22 cellular contexts compared by ENCODE assay signal in the genomic region with DNA sequence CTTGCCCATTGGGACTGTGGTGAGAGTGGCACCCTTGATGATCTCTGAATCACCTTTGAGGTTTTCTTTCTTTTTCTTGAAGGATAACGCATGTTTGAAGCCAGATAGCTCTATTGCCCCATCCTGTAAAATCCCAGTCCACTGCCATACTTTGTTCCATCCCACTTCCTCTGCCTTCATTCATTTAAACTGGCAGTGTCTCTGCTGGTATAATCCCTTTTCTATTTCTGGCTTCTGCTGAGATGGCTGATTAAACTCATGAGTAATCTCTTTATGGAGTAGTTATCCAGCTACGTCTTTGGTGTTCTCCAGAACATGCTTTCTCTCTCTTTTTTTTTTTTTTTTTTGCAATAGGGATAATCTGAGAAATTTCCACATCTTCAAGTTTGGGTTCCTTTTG.
DNase-seq lines count a peak whose midpoint lies in the region; ATAC-seq, FAIRE-seq and TF ChIP-seq lines count a peak whose summit lies in the region.
"Had no signal": no experiment of that assay in that cellular context is flagged by ENCODE, and none has a peak within 500 bp of the region (broad histone marks: within the 10 kb centered on the region; RNA-seq: fewer than 3 reads in every experiment).

No MANE protein-coding gene starts in this region.

- H3K4me1 Mint-ChIP-seq in activated CD8-positive, alpha-beta T cell treated with anti-CD3 and anti-CD28 coated beads, Interleukin-2, amount 10 ng/mL, durations not matched to agents 7 days and 5 days (ENCODE audit: low read depth) = no peaks in the 10 kb centered on the region
- H3K4me1 Mint-ChIP-seq in stimulated activated memory B cell treated with anti-CD40 and anti-IgM and Interleukin-4, amounts not matched to agents 10 μg/mL and 1 μg/mL and 100 μg/mL, for 72 hours = no peaks in the 10 kb centered on the region
- H3K4me1 Mint-ChIP-seq: IgD-negative memory B cell had no signal

- DNase-seq in NCI-H82 (lab: John Stamatoyannopoulos, UW) = peak; percentile 0
- DNase-seq in NCI-H82 treated with DMSO at 0.1 percent for 48 hours (lab: John Stamatoyannopoulos, UW; ENCODE audit: unreplicated experiment) = no peak
- peak; percentile 43 for DNase-seq in amniotic epithelial cell (ENCODE audit: low read depth)
- peak; percentile 9 for DNase-seq in iris pigment epithelial cell (ENCODE audit: low read depth)
- DNase-seq in GM12891 (ENCODE audit: insufficient read length, low spot score) = no peak
- no peak for DNase-seq in activated CD8-positive, alpha-beta T cell treated with anti-CD3 and anti-CD28 coated beads, Interleukin-2, amount 10 ng/mL, durations not matched to agents 7 days and 5 days
- DNase-seq in occipital lobe (lab: John Stamatoyannopoulos, UW) = no peak
- DNase-seq: Caco-2; CD4-positive, alpha-beta T cell; GDM1; Karpas-422; MM.1S; NCI-H1092 treated with DMSO at 0.1 percent for 48 hours; NCI-H146; NCI-H2081; NCI-H2171 treated with DMSO at 0.1 percent for 48 hours; NCI-H510A treated with DMSO at 0.1 percent for 48 hours; NCI-H774; PC-9 had no signal

- FAIRE-seq in GM12891 (lab: Jason Lieb, UNC) = no peak
- FAIRE-seq: HTR-8/SVneo had no signal

- peaks cover 4% of the 10 kb centered on the region for H3K9me3 Mint-ChIP-seq in activated CD8-positive, alpha-beta T cell treated with anti-CD3 and anti-CD28 coated beads, Interleukin-2, amount 10 ng/mL, durations not matched to agents 7 days and 5 days (ENCODE audit: insufficient read depth)
- no peaks in the 10 kb centered on the region for H3K9me3 Mint-ChIP-seq in stimulated activated memory B cell treated with anti-CD40 and anti-IgM and Interleukin-4, amounts not matched to agents 10 μg/mL and 1 μg/mL and 100 μg/mL, for 72 hours

- no peak for TF ChIP-seq POLR2A in GM12891 (IDR thresholded peaks at IDR 0.05; ENCODE audit: low read depth, low read length)

- no peak overlapping the region for H3K4me3 Mint-ChIP-seq in activated CD8-positive, alpha-beta T cell treated with anti-CD3 and anti-CD28 coated beads, Interleukin-2, amount 10 ng/mL, durations not matched to agents 7 days and 5 days
- no peak overlapping the region for H3K4me3 Mint-ChIP-seq in stimulated activated memory B cell treated with anti-CD40 and anti-IgM and Interleukin-4, amounts not matched to agents 10 μg/mL and 1 μg/mL and 100 μg/mL, for 72 hours
- H3K4me3 Mint-ChIP-seq: CD4-positive, alpha-beta T cell; IgD-negative memory B cell had no signal

- H3K27ac Mint-ChIP-seq in activated CD8-positive, alpha-beta T cell treated with anti-CD3 and anti-CD28 coated beads, Interleukin-2, amount 10 ng/mL, durations not matched to agents 7 days and 5 days = no peak overlapping the region
- no peak overlapping the region for H3K27ac Mint-ChIP-seq in stimulated activated memory B cell treated with anti-CD40 and anti-IgM and Interleukin-4, amounts not matched to agents 10 μg/mL and 1 μg/mL and 100 μg/mL, for 72 hours
- H3K27ac Mint-ChIP-seq: CD4-positive, alpha-beta T cell; IgD-negative memory B cell had no signal

- POLR2A ChIA-PET in activated CD8-positive, alpha-beta T cell treated with anti-CD3 and anti-CD28 coated beads, Interleukin-2, amount 10 ng/mL, durations not matched to agents 7 days and 5 days (lab: Charles Lee) = no interaction called here

- no peaks in the 10 kb centered on the region for H3K27me3 Mint-ChIP-seq in activated CD8-positive, alpha-beta T cell treated with anti-CD3 and anti-CD28 coated beads, Interleukin-2, amount 10 ng/mL, durations not matched to agents 7 days and 5 days (ENCODE audit: low read depth)
- no peaks in the 10 kb centered on the region for H3K27me3 Mint-ChIP-seq in stimulated activated memory B cell treated with anti-CD40 and anti-IgM and Interleukin-4, amounts not matched to agents 10 μg/mL and 1 μg/mL and 100 μg/mL, for 72 hours
- H3K27me3 Mint-ChIP-seq: CD4-positive, alpha-beta T cell had no signal

- ATAC-seq in activated CD8-positive, alpha-beta T cell treated with anti-CD3 and anti-CD28 coated beads, Interleukin-2, amount 10 ng/mL, durations not matched to agents 7 days and 5 days = no peak
- ATAC-seq in stimulated activated memory B cell treated with anti-CD40 and anti-IgM and Interleukin-4, amounts not matched to agents 10 μg/mL and 1 μg/mL and 100 μg/mL, for 72 hours = no peak

- H3K36me3 Mint-ChIP-seq in activated CD8-positive, alpha-beta T cell treated with anti-CD3 and anti-CD28 coated beads, Interleukin-2, amount 10 ng/mL, durations not matched to agents 7 days and 5 days (ENCODE audit: low read depth) = no peaks in the 10 kb centered on the region
- no peaks in the 10 kb centered on the region for H3K36me3 Mint-ChIP-seq in stimulated activated memory B cell treated with anti-CD40 and anti-IgM and Interleukin-4, amounts not matched to agents 10 μg/mL and 1 μg/mL and 100 μg/mL, for 72 hours
- H3K36me3 Mint-ChIP-seq: IgD-negative memory B cell had no signal

- CTCF ChIA-PET in activated CD8-positive, alpha-beta T cell treated with anti-CD3 and anti-CD28 coated beads, Interleukin-2, amount 10 ng/mL, durations not matched to agents 7 days and 5 days (lab: Charles Lee) = no interaction called here

TF ChIP-seq in GM12891, 5 proteins besides CTCF, POLR2A, EP300 and RAD21:
- TF ChIP-seq POLR2AphosphoS5 (IDR thresholded peaks at IDR 0.05; ENCODE audit: low read depth, low read length) = no peak
- TF ChIP-seq TAF1 (IDR thresholded peaks at IDR 0.05; ENCODE audit: low read depth, low read length) = no peak
- no peak for TF ChIP-seq PAX5 (IDR thresholded peaks at IDR 0.05; ENCODE audit: insufficient read depth, low read length, severe bottlenecking)
- TF ChIP-seq SPI1 (IDR thresholded peaks at IDR 0.05; ENCODE audit: low read depth, low read length) = no peak
- no peak for TF ChIP-seq POU2F2 (IDR thresholded peaks at IDR 0.05; ENCODE audit: low read depth, low read length)

Comparison
In these comparisons a context has a peak if more than half of its experiments do, and no peak if none do; other contexts are left out.
1. DNase-seq: peak in NCI-H82 (single experiment), amniotic epithelial cell (single experiment) and iris pigment epithelial cell (single experiment); none in NCI-H82 treated with DMSO at 0.1 percent for 48 hours (single experiment), GM12891 (single experiment), activated CD8-positive, alpha-beta T cell treated with anti-CD3 and anti-CD28 coated beads, Interleukin-2, amount 10 ng/mL, durations not matched to agents 7 days and 5 days (single experiment) and occipital lobe (single experiment).